Comparison of ENCODE assay signal across 8 cellular contexts in the genomic region with DNA sequence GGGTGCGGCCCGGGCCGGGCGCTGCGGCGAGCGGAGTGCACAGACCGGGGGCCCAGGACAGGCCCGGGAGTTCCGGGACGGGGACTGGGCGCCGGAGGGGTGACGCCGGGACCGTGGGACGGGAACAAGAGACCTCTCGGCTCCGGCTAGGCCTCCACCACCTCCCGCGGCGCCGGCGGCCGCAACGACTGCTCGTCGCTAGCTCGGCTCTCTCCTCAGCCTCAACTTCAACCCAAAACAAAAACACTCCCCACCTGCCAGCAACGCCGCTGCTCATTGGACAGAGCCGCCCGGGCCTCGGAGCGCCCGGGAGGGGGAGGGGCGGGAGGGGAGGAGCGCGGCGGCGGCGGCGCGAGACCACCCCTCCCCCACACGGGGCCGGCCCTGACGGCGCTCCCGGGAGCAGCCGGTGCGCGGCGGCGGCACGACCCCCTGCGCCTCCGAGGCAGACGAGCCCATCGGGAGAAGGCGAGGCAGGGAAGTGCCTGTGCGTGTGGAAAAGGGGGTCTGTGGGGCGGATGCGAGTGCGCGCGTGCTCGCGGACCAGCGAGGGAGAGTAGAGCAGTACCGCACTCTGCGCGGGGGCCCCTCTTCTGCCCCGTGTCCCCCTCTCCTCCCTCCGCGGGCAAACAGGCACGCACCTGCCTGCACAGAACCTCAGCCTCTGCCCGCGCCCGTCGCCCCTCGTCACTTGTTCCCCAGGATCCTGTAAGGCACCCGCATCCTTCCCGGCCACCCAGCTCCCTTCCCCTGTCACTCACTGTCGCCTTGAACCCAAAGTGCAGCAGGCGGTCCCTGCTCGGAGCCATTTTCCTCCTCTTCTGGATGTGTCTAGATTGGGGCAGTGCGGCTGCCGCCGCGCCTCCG. TPM values are rescaled to one million over a fixed set of nuclear protein-coding genes. Genes with fewer than 3 reads are reported as not detected.
DNase-seq lines count a peak whose midpoint lies in the region; ATAC-seq and TF ChIP-seq lines count a peak whose summit lies in the region.

A gene with protein sequence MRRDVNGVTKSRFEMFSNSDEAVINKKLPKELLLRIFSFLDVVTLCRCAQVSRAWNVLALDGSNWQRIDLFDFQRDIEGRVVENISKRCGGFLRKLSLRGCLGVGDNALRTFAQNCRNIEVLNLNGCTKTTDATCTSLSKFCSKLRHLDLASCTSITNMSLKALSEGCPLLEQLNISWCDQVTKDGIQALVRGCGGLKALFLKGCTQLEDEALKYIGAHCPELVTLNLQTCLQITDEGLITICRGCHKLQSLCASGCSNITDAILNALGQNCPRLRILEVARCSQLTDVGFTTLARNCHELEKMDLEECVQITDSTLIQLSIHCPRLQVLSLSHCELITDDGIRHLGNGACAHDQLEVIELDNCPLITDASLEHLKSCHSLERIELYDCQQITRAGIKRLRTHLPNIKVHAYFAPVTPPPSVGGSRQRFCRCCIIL (minus strand): TSS at position 215 of the 867 bp plus-strand sequence. CDS start 224 bp downstream, outside the sequence.

- H3K4me1 Mint-ChIP-seq in GM23338 (peaks cover 7% of the 10 kb centered on the region), natural killer cell (peaks cover 18 to 24% of the 10 kb centered on the region in 2 donors)
- H3K4me1 Mint-ChIP-seq in activated T-helper 2 cell treated with anti-CD3 and anti-CD28 coated beads, Interferon-gamma antibody, Interleukin-2, Interleukin-4, amounts not matched to agents 10 μg/mL and 5 μg/mL and 100 μg/mL, durations not matched to agents 14 hours and 24 hours and 36 hours (ENCODE audit: low read depth), result peaks cover 36% of the 10 kb centered on the region
- H3K4me1 Mint-ChIP-seq in stimulated activated naive B cell treated with anti-CD40 and anti-IgM and Interleukin-4, amounts not matched to agents 10 μg/mL and 1 μg/mL and 100 μg/mL, for 72 hours, result peaks cover 15 to 28% of the 10 kb centered on the region in 2 donors

- H3K4me1 ChIP-seq in DND-41 (ENCODE audit: insufficient read depth, low read length) (peaks cover 27% of the 10 kb centered on the region), GM23338 (ENCODE audit: insufficient read depth) (no peaks in the 10 kb centered on the region; the same call in none of the 2 replicates)

- H3K4me3 ChIP-seq in DND-41 (ENCODE audit: low read depth in 1 of 2, low read length in 2 of 2) (peak within 1 kb of the TSS; percentile 79 to 100), GM23338 (peak within 1 kb of the TSS; percentile 98)

- no peaks in the 10 kb centered on the region for H3K9me3 ChIP-seq in DND-41 (ENCODE audit: insufficient read depth, low read length, severe bottlenecking)

- peaks cover 9% of the 10 kb centered on the region for H3K36me3 ChIP-seq in DND-41 (ENCODE audit: insufficient read depth, low read length)
- no peaks in the 10 kb centered on the region for H3K36me3 ChIP-seq in GM23338 (ENCODE audit: insufficient read depth)

- H3K79me2 ChIP-seq in DND-41 (ENCODE audit: insufficient read depth, low read length), result peaks cover 40% of the 10 kb centered on the region
- H3K79me2 ChIP-seq in GM23338 (replicated peaks; ENCODE audit: insufficient read depth), result peaks cover 17% of the 10 kb centered on the region

- peak within 1 kb of the TSS; percentile 99 for H2AFZ ChIP-seq in DND-41 (ENCODE audit: low read depth, low read length)
- H2AFZ ChIP-seq in GM23338, result peak within 1 kb of the TSS; percentile 96

- H3K27me3 Mint-ChIP-seq in GM23338 (ENCODE audit: insufficient read depth, low read depth, poor library complexity), result peaks cover 12% of the 10 kb centered on the region
- H3K27me3 Mint-ChIP-seq in activated T-helper 2 cell treated with anti-CD3 and anti-CD28 coated beads, Interferon-gamma antibody, Interleukin-2, Interleukin-4, amounts not matched to agents 10 μg/mL and 5 μg/mL and 100 μg/mL, durations not matched to agents 14 hours and 24 hours and 36 hours (ENCODE audit: low read depth), result no peaks in the 10 kb centered on the region
- H3K27me3 Mint-ChIP-seq in natural killer cell (ENCODE audit: low read depth in 2 of 2), result no peaks in the 10 kb centered on the region
- no peaks in the 10 kb centered on the region for H3K27me3 Mint-ChIP-seq in stimulated activated naive B cell treated with anti-CD40 and anti-IgM and Interleukin-4, amounts not matched to agents 10 μg/mL and 1 μg/mL and 100 μg/mL, for 72 hours

- intact Hi-C loops in activated T-helper 2 cell treated with anti-CD3 and anti-CD28 coated beads, Interferon-gamma antibody, Interleukin-2, Interleukin-4, amounts not matched to agents 10 μg/mL and 5 μg/mL and 100 μg/mL, durations not matched to agents 14 hours and 24 hours and 36 hours (cut with micrococcal nuclease), result no loop called here
- intact Hi-C loops in natural killer cell (cut with micrococcal nuclease), result loop anchor here (5.0 kb wide), 1 partner anchor 61 kb away; a partner anchor contains a TSS

- H3K27ac ChIP-seq in DND-41 (ENCODE audit: low read length) (peak within 1 kb of the TSS; percentile 81), GM23338 (ENCODE audit: low read depth) (peak within 1 kb of the TSS; percentile 79)

- peak within 1 kb of the TSS; percentile 78 for H3K4me2 ChIP-seq in DND-41 (ENCODE audit: insufficient read depth, low read length)
- H3K4me2 ChIP-seq in GM23338, result peak within 1 kb of the TSS; percentile 99

- H3K9me3 Mint-ChIP-seq in GM23338 (no peaks in the 10 kb centered on the region; the same call in 2 of the 3 replicates), natural killer cell (no peaks in the 10 kb centered on the region)
- no peaks in the 10 kb centered on the region for H3K9me3 Mint-ChIP-seq in activated T-helper 2 cell treated with anti-CD3 and anti-CD28 coated beads, Interferon-gamma antibody, Interleukin-2, Interleukin-4, amounts not matched to agents 10 μg/mL and 5 μg/mL and 100 μg/mL, durations not matched to agents 14 hours and 24 hours and 36 hours
- no peaks in the 10 kb centered on the region for H3K9me3 Mint-ChIP-seq in stimulated activated naive B cell treated with anti-CD40 and anti-IgM and Interleukin-4, amounts not matched to agents 10 μg/mL and 1 μg/mL and 100 μg/mL, for 72 hours

- H3K9me2 ChIP-seq in GM23338 (ENCODE audit: insufficient read depth), result no peaks in the 10 kb centered on the region

- H4K20me1 ChIP-seq in DND-41 (ENCODE audit: insufficient read depth, low read length), result peaks cover 14% of the 10 kb centered on the region; the same call in 1 of the 2 replicates
- H4K20me1 ChIP-seq in GM23338 (replicated peaks; ENCODE audit: insufficient read depth), result peaks cover 15% of the 10 kb centered on the region; the same call in 1 of the 2 replicates

- peak within 1 kb of the TSS; percentile 93 for H3K4me3 Mint-ChIP-seq in GM23338
- H3K4me3 Mint-ChIP-seq in activated T-helper 2 cell treated with anti-CD3 and anti-CD28 coated beads, Interferon-gamma antibody, Interleukin-2, Interleukin-4, amounts not matched to agents 10 μg/mL and 5 μg/mL and 100 μg/mL, durations not matched to agents 14 hours and 24 hours and 36 hours (ENCODE audit: low read depth), result peak within 1 kb of the TSS; percentile 93
- peak within 1 kb of the TSS; percentile 98 for H3K4me3 Mint-ChIP-seq in natural killer cell
- H3K4me3 Mint-ChIP-seq in stimulated activated naive B cell treated with anti-CD40 and anti-IgM and Interleukin-4, amounts not matched to agents 10 μg/mL and 1 μg/mL and 100 μg/mL, for 72 hours, result peak within 1 kb of the TSS; percentile 97 to 98

- peak within 1 kb of the TSS; percentile 92 for H3K27ac Mint-ChIP-seq in GM23338
- peak within 1 kb of the TSS; percentile 94 for H3K27ac Mint-ChIP-seq in activated T-helper 2 cell treated with anti-CD3 and anti-CD28 coated beads, Interferon-gamma antibody, Interleukin-2, Interleukin-4, amounts not matched to agents 10 μg/mL and 5 μg/mL and 100 μg/mL, durations not matched to agents 14 hours and 24 hours and 36 hours
- peak within 1 kb of the TSS; percentile 87 to 96 for H3K27ac Mint-ChIP-seq in natural killer cell
- H3K27ac Mint-ChIP-seq in stimulated activated naive B cell treated with anti-CD40 and anti-IgM and Interleukin-4, amounts not matched to agents 10 μg/mL and 1 μg/mL and 100 μg/mL, for 72 hours, result peak within 1 kb of the TSS; percentile 98

- no peak for TF ChIP-seq CTCF in DND-41 (IDR thresholded peaks at IDR 0.05; ENCODE audit: borderline replicate concordance, extremely low read depth, low read length, poor library complexity, severe bottlenecking)
- no peak for TF ChIP-seq CTCF in GM23338 (conservative IDR thresholded peaks at IDR 0.05; ENCODE audit: low read depth in 2 of 2)
- no peak for TF ChIP-seq CTCF in natural killer cell (IDR thresholded peaks at IDR 0.05)

- DNase-seq in DND-41, result peak; percentile 92
- DNase-seq in GM23338 (ENCODE audit: low spot score), result peak; percentile 96
- DNase-seq in LoVo (ENCODE audit: low spot score), result peak; percentile 89
- peak; percentile 87 for DNase-seq in activated T-helper 2 cell treated with anti-CD3 and anti-CD28 coated beads, Interferon-gamma antibody, Interleukin-2, Interleukin-4, amounts not matched to agents 10 μg/mL and 5 μg/mL and 100 μg/mL, durations not matched to agents 14 hours and 24 hours and 36 hours (ENCODE audit: low spot score)
- peak; percentile 83 for DNase-seq in fibroblast of peridontal ligament (ENCODE audit: extremely low read depth)
- DNase-seq in natural killer cell, result peak; percentile 86
- peak; percentile 83 for DNase-seq in stimulated activated naive B cell treated with anti-CD40 and anti-IgM and Interleukin-4, amounts not matched to agents 10 μg/mL and 1 μg/mL and 100 μg/mL, for 72 hours

- H3F3A ChIP-seq in GM23338 (replicated peaks; ENCODE audit: low read depth), result peaks cover 7% of the 10 kb centered on the region; the same call in 1 of the 2 replicates

- H3K9ac ChIP-seq in DND-41 (ENCODE audit: low read depth, low read length), result peak within 1 kb of the TSS; percentile 84

- ATAC-seq in DND-41 (ENCODE audit: insufficient read depth, low read depth) (peak; percentile 79), GM23338 (peak; percentile 84), natural killer cell (peak; percentile 80 to 90 (median 81))
- peak; percentile 84 to 87 for ATAC-seq in stimulated activated naive B cell treated with anti-CD40 and anti-IgM and Interleukin-4, amounts not matched to agents 10 μg/mL and 1 μg/mL and 100 μg/mL, for 72 hours (replicated peaks)

- no peaks in the 10 kb centered on the region for H3K27me3 ChIP-seq in DND-41 (ENCODE audit: insufficient read depth, low read length, poor library complexity)
- no peaks in the 10 kb centered on the region for H3K27me3 ChIP-seq in GM23338 (ENCODE audit: insufficient read depth)

- peak; percentile 54 for TF ChIP-seq POLR2A in Raji (IDR thresholded peaks at IDR 0.05; ENCODE audit: insufficient read depth, low read depth, low read length)

- peaks cover 4% of the 10 kb centered on the region; the same call in 2 of the 3 replicates for H3K36me3 Mint-ChIP-seq in GM23338 (ENCODE audit: low read depth)
- H3K36me3 Mint-ChIP-seq in activated T-helper 2 cell treated with anti-CD3 and anti-CD28 coated beads, Interferon-gamma antibody, Interleukin-2, Interleukin-4, amounts not matched to agents 10 μg/mL and 5 μg/mL and 100 μg/mL, durations not matched to agents 14 hours and 24 hours and 36 hours (ENCODE audit: low read depth), result peaks cover 13% of the 10 kb centered on the region
- H3K36me3 Mint-ChIP-seq in natural killer cell, result no peaks in the 10 kb centered on the region
- peaks cover 5 to 7% of the 10 kb centered on the region in 2 donors for H3K36me3 Mint-ChIP-seq in stimulated activated naive B cell treated with anti-CD40 and anti-IgM and Interleukin-4, amounts not matched to agents 10 μg/mL and 1 μg/mL and 100 μg/mL, for 72 hours

RNA-seq across cellular contexts. Expression of the gene that starts here (rescaled TPM):
- total RNA-seq in GM23338 (2014; rRNA removed; shearing (Covaris generic)), result 6.9 and 7.7 TPM in 2 replicates
- 2.9 and 4.3 TPM in 2 replicates for polyA plus RNA-seq in GM23338 (2016; fragmentation: Nextera tagmentation; extraction: Ambion mirVana)
- 18.1 and 18.8 TPM in 2 replicates for total RNA-seq in activated T-helper 2 cell treated with anti-CD3 and anti-CD28 coated beads, Interferon-gamma antibody, Interleukin-2, Interleukin-4, amounts not matched to agents 10 μg/mL and 5 μg/mL and 100 μg/mL, durations not matched to agents 14 hours and 24 hours and 36 hours
- 10 to 100 TPM; 25.5 to 34.2 (median 32.4) TPM for total RNA-seq in natural killer cell

Comparison
In these comparisons a context has a peak if more than half of its experiments do, and no peak if none do; other contexts are left out.
1. Peak in every context shown above with its lines: DNase-seq, ATAC-seq, H3K4me3 ChIP-seq and H3K27ac ChIP-seq.